In the genomic region with DNA sequence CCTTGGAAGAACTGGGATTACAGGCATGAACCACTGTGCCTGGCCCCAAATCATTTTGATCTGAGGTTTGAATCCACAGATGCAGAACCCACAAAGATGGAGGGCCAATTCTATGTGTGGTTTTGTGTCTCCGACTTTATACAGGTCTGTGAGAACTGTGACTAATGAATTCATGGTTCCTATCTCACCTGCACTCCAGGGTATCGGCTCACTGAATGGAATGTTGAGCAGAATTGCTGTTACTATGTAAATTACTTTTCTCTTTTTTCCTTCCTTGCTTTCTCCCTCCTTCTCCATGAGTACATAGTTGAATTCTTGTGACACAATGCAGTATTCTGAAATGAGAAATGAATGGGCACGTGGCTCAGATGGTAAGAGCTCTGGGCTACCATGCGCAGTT, we compare ENCODE assay signal across 38 cellular contexts. TPM values are rescaled to one million over a fixed set of nuclear protein-coding genes. Genes with fewer than 3 reads are reported as not detected.
"Had no signal": no experiment of that assay in that cellular context is flagged by ENCODE, and none has a peak within 500 bp of the region (broad histone marks: within the 10 kb centered on the region; RNA-seq: fewer than 3 reads in every experiment).

No MANE protein-coding gene starts in this region.

- H3K27ac Mint-ChIP-seq: activated CD4-positive, alpha-beta memory T cell treated with anti-CD3 and anti-CD28 coated beads, Interleukin-2, amount 10 ng/mL, durations not matched to agents 7 days and 5 days; activated CD4-positive, alpha-beta T cell treated with anti-CD3 and anti-CD28 coated beads for 36 hours; activated CD4-positive, alpha-beta T cell treated with anti-CD3 and anti-CD28 coated beads, Interleukin-2, amount 10 ng/mL, durations not matched to agents 7 days and 5 days; activated CD8-positive, alpha-beta memory T cell treated with anti-CD3 and anti-CD28 coated beads, Interleukin-2, amount 10 ng/mL, durations not matched to agents 7 days and 5 days; activated CD8-positive, alpha-beta T cell treated with anti-CD3 and anti-CD28 coated beads, Interleukin-2, amount 10 ng/mL, durations not matched to agents 7 days and 5 days; activated naive CD4-positive, alpha-beta T cell treated with anti-CD3 and anti-CD28 coated beads, Interleukin-2, amount 10 ng/mL, durations not matched to agents 7 days and 5 days; activated naive CD4-positive, alpha-beta T cell treated with anti-CD3 and anti-CD28 coated beads, Interleukin-2, amount 50 U/mL, for 24 hours; activated naive CD8-positive, alpha-beta T cell; activated naive CD8-positive, alpha-beta T cell treated with anti-CD3 and anti-CD28 coated beads, Interleukin-2, amount 10 ng/mL, durations not matched to agents 7 days and 5 days; activated naive CD8-positive, alpha-beta T cell treated with anti-CD3 and anti-CD28 coated beads, Interleukin-2, amount 50 U/mL, for 24 hours; activated T-cell treated with anti-CD3 and anti-CD28 coated beads, Interleukin-2, amount 50 U/mL, for 24 hours; activated T-helper 2 cell treated with anti-CD3 and anti-CD28 coated beads, Interferon-gamma antibody, Interleukin-2, Interleukin-4, amounts not matched to agents 10 μg/mL and 5 μg/mL and 100 μg/mL, durations not matched to agents 14 hours and 24 hours and 36 hours; brain; T-helper 1 cell treated with Interleukin-12 subunit alpha and Interleukin-12 subunit beta and Interleukin-4 antibody, amounts not matched to agents 30 μg/mL and 1 μg/mL, for 36 hours; T-helper 2 cell treated with Interferon-gamma antibody and Interleukin-4, amounts not matched to agents 5 μg/mL and 100 μg/mL, for 36 hours had no signal

- H3K4me1 Mint-ChIP-seq: activated CD4-positive, alpha-beta T cell treated with anti-CD3 and anti-CD28 coated beads, Interleukin-2, amount 10 ng/mL, durations not matched to agents 7 days and 5 days; activated naive CD4-positive, alpha-beta T cell treated with anti-CD3 and anti-CD28 coated beads, Interleukin-2, amount 10 ng/mL, durations not matched to agents 7 days and 5 days; central memory CD8-positive, alpha-beta T cell had no signal

- H3K36me3 Mint-ChIP-seq: activated CD8-positive, alpha-beta memory T cell treated with anti-CD3 and anti-CD28 coated beads, Interleukin-2, amount 10 ng/mL, durations not matched to agents 7 days and 5 days had no signal

- H3K27me3 Mint-ChIP-seq: activated CD4-positive, alpha-beta memory T cell treated with anti-CD3 and anti-CD28 coated beads, Interleukin-2, amount 10 ng/mL, durations not matched to agents 7 days and 5 days; activated CD4-positive, alpha-beta T cell treated with anti-CD3 and anti-CD28 coated beads for 36 hours; activated CD4-positive, alpha-beta T cell treated with anti-CD3 and anti-CD28 coated beads, Interleukin-2, amount 10 ng/mL, durations not matched to agents 7 days and 5 days; activated CD8-positive, alpha-beta memory T cell treated with anti-CD3 and anti-CD28 coated beads, Interleukin-2, amount 10 ng/mL, durations not matched to agents 7 days and 5 days; activated naive CD4-positive, alpha-beta T cell treated with anti-CD3 and anti-CD28 coated beads, Interleukin-2, amount 10 ng/mL, durations not matched to agents 7 days and 5 days; activated naive CD4-positive, alpha-beta T cell treated with anti-CD3 and anti-CD28 coated beads, Interleukin-2, amount 50 U/mL, for 24 hours; activated naive CD8-positive, alpha-beta T cell; activated naive CD8-positive, alpha-beta T cell treated with anti-CD3 and anti-CD28 coated beads, Interleukin-2, amount 10 ng/mL, durations not matched to agents 7 days and 5 days; activated naive CD8-positive, alpha-beta T cell treated with anti-CD3 and anti-CD28 coated beads, Interleukin-2, amount 50 U/mL, for 24 hours; activated T-cell treated with anti-CD3 and anti-CD28 coated beads, Interleukin-2, amount 50 U/mL, for 24 hours; central memory CD8-positive, alpha-beta T cell had no signal

- H3K4me1 ChIP-seq: ascending aorta had no signal

- H3K9me3 Mint-ChIP-seq: activated CD4-positive, alpha-beta memory T cell treated with anti-CD3 and anti-CD28 coated beads, Interleukin-2, amount 10 ng/mL, durations not matched to agents 7 days and 5 days; activated CD4-positive, alpha-beta T cell treated with anti-CD3 and anti-CD28 coated beads, Interleukin-2, amount 10 ng/mL, durations not matched to agents 7 days and 5 days; activated naive CD4-positive, alpha-beta T cell treated with anti-CD3 and anti-CD28 coated beads, Interleukin-2, amount 10 ng/mL, durations not matched to agents 7 days and 5 days; activated naive CD4-positive, alpha-beta T cell treated with anti-CD3 and anti-CD28 coated beads, Interleukin-2, amount 50 U/mL, for 24 hours; activated naive CD8-positive, alpha-beta T cell treated with anti-CD3 and anti-CD28 coated beads, Interleukin-2, amount 10 ng/mL, durations not matched to agents 7 days and 5 days; activated naive CD8-positive, alpha-beta T cell treated with anti-CD3 and anti-CD28 coated beads, Interleukin-2, amount 50 U/mL, for 24 hours; activated T-cell treated with anti-CD3 and anti-CD28 coated beads, Interleukin-2, amount 50 U/mL, for 24 hours; activated T-helper 2 cell treated with anti-CD3 and anti-CD28 coated beads, Interferon-gamma antibody, Interleukin-2, Interleukin-4, amounts not matched to agents 10 μg/mL and 5 μg/mL and 100 μg/mL, durations not matched to agents 14 hours and 24 hours and 36 hours; brain; central memory CD8-positive, alpha-beta T cell; T-helper 1 cell treated with Interleukin-12 subunit alpha and Interleukin-12 subunit beta and Interleukin-4 antibody, amounts not matched to agents 30 μg/mL and 1 μg/mL, for 36 hours; T-helper 2 cell treated with Interferon-gamma antibody and Interleukin-4, amounts not matched to agents 5 μg/mL and 100 μg/mL, for 36 hours had no signal

- H3K4me3 Mint-ChIP-seq: activated CD4-positive, alpha-beta memory T cell treated with anti-CD3 and anti-CD28 coated beads, Interleukin-2, amount 10 ng/mL, durations not matched to agents 7 days and 5 days; activated CD4-positive, alpha-beta T cell treated with anti-CD3 and anti-CD28 coated beads for 36 hours; activated CD4-positive, alpha-beta T cell treated with anti-CD3 and anti-CD28 coated beads, Interleukin-2, amount 10 ng/mL, durations not matched to agents 7 days and 5 days; activated CD8-positive, alpha-beta memory T cell treated with anti-CD3 and anti-CD28 coated beads, Interleukin-2, amount 10 ng/mL, durations not matched to agents 7 days and 5 days; activated CD8-positive, alpha-beta T cell treated with anti-CD3 and anti-CD28 coated beads, Interleukin-2, amount 10 ng/mL, durations not matched to agents 7 days and 5 days; activated naive CD4-positive, alpha-beta T cell treated with anti-CD3 and anti-CD28 coated beads, Interleukin-2, amount 10 ng/mL, durations not matched to agents 7 days and 5 days; activated naive CD4-positive, alpha-beta T cell treated with anti-CD3 and anti-CD28 coated beads, Interleukin-2, amount 50 U/mL, for 24 hours; activated naive CD8-positive, alpha-beta T cell; activated naive CD8-positive, alpha-beta T cell treated with anti-CD3 and anti-CD28 coated beads, Interleukin-2, amount 10 ng/mL, durations not matched to agents 7 days and 5 days; activated naive CD8-positive, alpha-beta T cell treated with anti-CD3 and anti-CD28 coated beads, Interleukin-2, amount 50 U/mL, for 24 hours; activated T-cell treated with anti-CD3 and anti-CD28 coated beads, Interleukin-2, amount 50 U/mL, for 24 hours; brain; central memory CD8-positive, alpha-beta T cell; T-helper 1 cell treated with Interleukin-12 subunit alpha and Interleukin-12 subunit beta and Interleukin-4 antibody, amounts not matched to agents 30 μg/mL and 1 μg/mL, for 36 hours; T-helper 2 cell treated with Interferon-gamma antibody and Interleukin-4, amounts not matched to agents 5 μg/mL and 100 μg/mL, for 36 hours had no signal

- H3K27me3 ChIP-seq: ascending aorta, cardiac muscle cell had no signal

- ATAC-seq: activated CD4-positive, alpha-beta T cell treated with anti-CD3 and anti-CD28 coated beads for 36 hours; activated CD4-positive, CD25-positive, alpha-beta regulatory T cell treated with anti-CD3 and anti-CD28 coated beads, Interleukin-2, amount 50 U/mL, for 24 hours; activated CD8-positive, alpha-beta memory T cell treated with anti-CD3 and anti-CD28 coated beads, Interleukin-2, amount 10 ng/mL, durations not matched to agents 7 days and 5 days; activated CD8-positive, alpha-beta T cell treated with anti-CD3 and anti-CD28 coated beads, Interleukin-2, amount 10 ng/mL, durations not matched to agents 7 days and 5 days; activated naive CD8-positive, alpha-beta T cell treated with anti-CD3 and anti-CD28 coated beads, Interleukin-2, amount 50 U/mL, for 24 hours had no signal

- H3K4me3 ChIP-seq: ascending aorta, cardiac muscle cell had no signal

- H3K27ac ChIP-seq: ascending aorta, VCaP had no signal

- H3K9me3 ChIP-seq: ascending aorta had no signal

- DNase-seq: activated CD4-positive, alpha-beta memory T cell treated with anti-CD3 and anti-CD28 coated beads, Interleukin-2, amount 10 ng/mL, durations not matched to agents 7 days and 5 days; activated CD4-positive, alpha-beta T cell treated with anti-CD3 and anti-CD28 coated beads for 1 hour; activated CD4-positive, alpha-beta T cell treated with anti-CD3 and anti-CD28 coated beads for 36 hours; activated CD4-positive, alpha-beta T cell treated with anti-CD3 and anti-CD28 coated beads for 48 hours; activated CD4-positive, alpha-beta T cell treated with anti-CD3 and anti-CD28 coated beads, Interleukin-2, amount 10 ng/mL, durations not matched to agents 7 days and 5 days; activated CD4-positive, alpha-beta T cell treated with anti-CD3 and anti-CD28 coated beads, Interleukin-2, amount 50 U/mL, for 48 hours; activated CD4-positive, CD25-positive, alpha-beta regulatory T cell; activated CD8-positive, alpha-beta memory T cell treated with anti-CD3 and anti-CD28 coated beads for 24 hours; activated CD8-positive, alpha-beta memory T cell treated with anti-CD3 and anti-CD28 coated beads, Interleukin-2, amount 10 ng/mL, durations not matched to agents 7 days and 5 days; activated CD8-positive, alpha-beta memory T cell treated with anti-CD3 and anti-CD28 coated beads, Interleukin-2, amount 50 U/mL, for 48 hours; activated CD8-positive, alpha-beta T cell treated with anti-CD3 and anti-CD28 coated beads, Interleukin-2, amount 10 ng/mL, durations not matched to agents 7 days and 5 days; activated effector memory CD4-positive, alpha-beta T cell treated with Interleukin-2 at 50 U/mL for 16 hours; activated gamma-delta T cell; activated naive CD4-positive, alpha-beta T cell treated with anti-CD3 and anti-CD28 coated beads, Interleukin-2, amount 10 ng/mL, durations not matched to agents 7 days and 5 days; activated naive CD4-positive, alpha-beta T cell treated with Interleukin-2 at 50 U/mL for 16 hours; activated naive CD8-positive, alpha-beta T cell treated with anti-CD3 and anti-CD28 coated beads, Interleukin-2, amount 10 ng/mL, durations not matched to agents 7 days and 5 days; activated naive CD8-positive, alpha-beta T cell treated with anti-CD3 and anti-CD28 coated beads, Interleukin-2, amount 50 U/mL, for 24 hours; activated T-cell treated with anti-CD3 and anti-CD28 coated beads, Interleukin-2, amount 50 U/mL, for 24 hours; activated T-cell treated with anti-CD3 and anti-CD28 coated beads, Interleukin-2, amount 50 U/mL, for 48 hours; amygdala; anterior cingulate cortex; caudate nucleus; cerebellar nuclear complex; T-helper 1 cell; T-helper 2 cell; T-helper 9 cell had no signal

RNA-seq across cellular contexts. Expression of a gene that starts 21.1 kb away (rescaled TPM):
- total RNA-seq: activated CD4-positive, alpha-beta memory T cell treated with anti-CD3 and anti-CD28 coated beads, Interleukin-2, amount 10 ng/mL, durations not matched to agents 7 days and 5 days; activated CD4-positive, alpha-beta T cell treated with anti-CD3 and anti-CD28 coated beads, Interleukin-2, amount 10 ng/mL, durations not matched to agents 7 days and 5 days; activated CD8-positive, alpha-beta T cell treated with anti-CD3 and anti-CD28 coated beads, Interleukin-2, amount 10 ng/mL, durations not matched to agents 7 days and 5 days; activated naive CD8-positive, alpha-beta T cell treated with anti-CD3 and anti-CD28 coated beads, Interleukin-2, amount 10 ng/mL, durations not matched to agents 7 days and 5 days; bronchial epithelial cell had no signal
